8 cellular contexts compared by ENCODE assay signal in the genomic region with DNA sequence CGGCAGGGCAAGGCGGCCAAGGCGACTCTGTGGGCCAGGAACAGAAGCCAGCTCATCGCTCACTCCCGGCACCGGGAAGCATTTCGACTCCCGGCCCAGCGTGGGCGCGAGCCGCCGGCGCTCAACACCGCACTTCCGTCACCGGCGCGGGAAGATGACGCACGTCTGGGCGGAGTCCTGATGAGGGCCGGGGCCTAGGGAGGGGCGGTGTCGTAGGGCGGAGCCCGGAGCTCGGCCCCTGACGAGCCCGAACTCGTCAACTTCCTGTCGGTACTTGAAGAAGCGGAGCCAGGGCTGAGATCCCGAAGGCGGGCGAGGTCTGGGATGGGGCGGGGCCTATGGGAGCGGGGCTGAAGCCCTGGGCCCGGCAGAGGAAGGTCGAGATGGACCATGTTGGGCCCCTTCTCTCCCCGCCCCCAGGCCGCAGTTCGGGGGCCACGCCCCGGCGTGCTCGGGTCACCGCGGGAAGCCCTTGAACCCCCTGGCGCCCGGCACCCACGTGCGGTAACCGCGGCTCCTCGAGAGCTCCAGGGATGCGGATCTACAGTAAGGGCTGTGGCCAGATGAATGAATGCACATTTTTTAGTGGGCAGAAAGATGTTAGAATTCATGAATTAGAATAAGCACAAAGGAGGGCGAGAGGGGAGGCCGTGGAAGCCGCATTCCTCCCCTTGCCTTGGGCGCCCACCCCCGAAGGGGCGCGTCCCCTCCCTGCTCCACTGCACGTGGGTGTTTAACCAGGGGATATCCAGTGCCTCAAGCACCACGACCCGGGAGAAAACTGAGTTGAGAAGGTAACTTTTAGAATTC. TPM values are rescaled to one million over a fixed set of nuclear protein-coding genes. Genes with fewer than 3 reads are reported as not detected.
DNase-seq lines count a peak whose midpoint lies in the region; ATAC-seq and TF ChIP-seq lines count a peak whose summit lies in the region.

Gene RNASEH1, minus strand, starts transcription at position 129 of the 810 bp plus-strand sequence. Its CDS starts 73 bp downstream, at position 56.

- H3K36me3 ChIP-seq in thymus (ENCODE audit: control insufficient read depth, insufficient read depth), result peaks cover 17% of the 10 kb centered on the region

- H3K27ac ChIP-seq in thymus (ENCODE audit: low read depth), result peak within 1 kb of the TSS; percentile 87

- peaks cover 22% of the 10 kb centered on the region for H3K36me3 Mint-ChIP-seq in osteocyte (ENCODE audit: unreplicated experiment)

- peak within 1 kb of the TSS; percentile 90 for H3K4me3 ChIP-seq in GM12864 (ENCODE audit: low read depth, low read length)
- H3K4me3 ChIP-seq in thymus (ENCODE audit: low read length), result peak within 1 kb of the TSS; percentile 77

- peak within 1 kb of the TSS; percentile 82 for H3K4me3 Mint-ChIP-seq in osteocyte (ENCODE audit: unreplicated experiment)

- peak; percentile 94 for ATAC-seq in HG02759 (IDR thresholded peaks at IDR 0.05; ENCODE audit: unreplicated experiment)

- H3K4me1 ChIP-seq in thymus (ENCODE audit: control insufficient read depth, insufficient read depth, low read length), result peaks cover 7% of the 10 kb centered on the region

- DNase-seq in GM12864 (ENCODE audit: low read depth) (peak; percentile 95), NCI-H1417 (lab: John Stamatoyannopoulos, UW) (peak; percentile 98 to 100 (median 99)), SW 1271 (lab: John Stamatoyannopoulos, UW) (peak; percentile 97 to 98), head of caudate nucleus (peak; percentile 93 to 100 (median 99)), osteocyte (ENCODE audit: extremely low spot score, unreplicated experiment) (peak; percentile 99)
- DNase-seq in activated naive CD8-positive, alpha-beta T cell treated with anti-CD3 and anti-CD28 coated beads, Interleukin-2, amount 50 U/mL, for 16 hours (ENCODE audit: low read depth, low spot score), result peak; percentile 97

- under 1% methylated on average over 67 of the region's 67 CpGs for WGBS in thymus

- peak within 1 kb of the TSS; percentile 91 for H3K27ac Mint-ChIP-seq in osteocyte (ENCODE audit: unreplicated experiment)

- H3K9me3 Mint-ChIP-seq in osteocyte (ENCODE audit: unreplicated experiment), result no peaks in the 10 kb centered on the region

- no peaks in the 10 kb centered on the region for H3K9me3 ChIP-seq in thymus (ENCODE audit: control insufficient read depth)

- TF ChIP-seq CTCF in GM12864 (IDR thresholded peaks at IDR 0.05; ENCODE audit: low read depth, low read length, missing control alignments) (no peak), osteocyte (IDR thresholded peaks at IDR 0.05) (no peak)

- H3K27me3 Mint-ChIP-seq in osteocyte (ENCODE audit: unreplicated experiment), result no peaks in the 10 kb centered on the region

- H3K4me1 Mint-ChIP-seq in osteocyte (ENCODE audit: unreplicated experiment), result peaks cover 18% of the 10 kb centered on the region

- intact Hi-C loops in head of caudate nucleus (cut with DNase I), result loop anchor here (1.0 to 2.0 kb wide), 2 partner anchors 16 to 39 kb away; partner anchors contain the start of genes ADI1 and RPS7

- no peaks in the 10 kb centered on the region for H3K27me3 ChIP-seq in thymus (ENCODE audit: control insufficient read depth, insufficient read depth)

RNA-seq across cellular contexts. Expression of gene RNASEH1, which starts in this region (rescaled TPM):
- 24.6 and 25.5 TPM in 2 replicates for total RNA-seq in osteocyte
- 12.4 TPM for polyA plus RNA-seq in thymus

Comparison
In these comparisons a context has a peak if more than half of its experiments do, and no peak if none do; other contexts are left out.
1. Peak in every context shown above with its lines: DNase-seq, ATAC-seq, H3K4me3 ChIP-seq and H3K27ac ChIP-seq.